ENCODE assay signal across 13 cellular contexts in genomic region chr14:68940614-68941185, GRCh38. TPM values are rescaled to one million over a fixed set of nuclear protein-coding genes. Genes with fewer than 3 reads are reported as not detected.
DNase-seq lines count a peak whose midpoint lies in the region; ATAC-seq, FAIRE-seq and TF ChIP-seq lines count a peak whose summit lies in the region.
"Had no signal": no experiment of that assay in that cellular context is flagged by ENCODE, and none has a peak within 500 bp of the region (broad histone marks: within the 10 kb centered on the region; RNA-seq: fewer than 3 reads in every experiment).

No MANE protein-coding gene starts in this region.

- H3K4me3 ChIP-seq in kidney (ENCODE audit: low read length in 2 of 2) (no peak overlapping the region), skeletal muscle tissue (ENCODE audit: low read length in 3 of 3) (no peak overlapping the region)

- CTCF ChIA-PET in Calu3 (lab: Charles Lee) (interaction anchor here (0.7 to 1.4 kb wide), 6 partner anchors 15 to 749 kb away, joined by 4 to 9 read pairs (median 5); no protein-coding TSS in a partner anchor), WTC11 (lab: Charles Lee) (interaction anchor here (0.9 to 3.9 kb wide), 7 partner anchors 16 to 166 kb away, joined by 3 to 48 read pairs (median 4); no protein-coding TSS in a partner anchor), GM10248 (lab: Yijun Ruan, JAX) (interaction anchor here (1.6 to 1.9 kb wide), 2 partner anchors 28 to 30 kb away, joined by 3 to 6 read pairs; no protein-coding TSS in a partner anchor)

- no peak for DNase-seq in Calu3
- no peak for DNase-seq in WTC11 (ENCODE audit: low spot score)
- peak; percentile 62 for DNase-seq in kidney
- DNase-seq in GM10248 (ENCODE audit: extremely low spot score), result no peak
- DNase-seq in AG08395 (ENCODE audit: low spot score), result no peak
- no peak for DNase-seq in iPS-NIHi7 (ENCODE audit: extremely low spot score)
- DNase-seq: COR-L47; NCI-H1694 treated with DMSO at 0.1 percent for 48 hours; NK-92 treated with Interleukin-12 subunit alpha and Interleukin-12 subunit beta, amount 100 ng/mL, for 24 hours; stimulated activated CD8-positive, alpha-beta memory T cell treated with anti-CD3 and anti-CD28 coated beads, Interleukin-4, amount 100 ng/mL, for 48 hours had no signal

- H3K27me3 Mint-ChIP-seq in Calu3 (ENCODE audit: unreplicated experiment) (no peaks in the 10 kb centered on the region), WTC11 (ENCODE audit: low read depth) (no peaks in the 10 kb centered on the region)

- no peak overlapping the region for H3K9ac ChIP-seq in kidney (ENCODE audit: low read length in 2 of 2)
- no peak overlapping the region for H3K9ac ChIP-seq in skeletal muscle tissue (ENCODE audit: low read depth in 1 of 3, low read length in 3 of 3)

- H3K36me3 Mint-ChIP-seq in Calu3 (ENCODE audit: insufficient read depth, unreplicated experiment) (peaks cover 69% of the 10 kb centered on the region), WTC11 (no peaks in the 10 kb centered on the region)

- no peaks in the 10 kb centered on the region for H3K9me3 ChIP-seq in kidney (ENCODE audit: control insufficient read depth in 1 of 2, low read length in 2 of 2)
- H3K9me3 ChIP-seq in skeletal muscle tissue (ENCODE audit: control insufficient read depth in 3 of 3, low read length in 3 of 3), result no peaks in the 10 kb centered on the region

- FAIRE-seq in kidney (lab: Jason Lieb, UNC), result no peak
- FAIRE-seq: GM12891 had no signal

- peaks cover 31 to 32% of the 10 kb centered on the region in 2 donors for H3K4me1 ChIP-seq in kidney (ENCODE audit: control insufficient read depth in 1 of 2, insufficient read depth in 1 of 2, low read depth in 1 of 2, low read length in 2 of 2)
- H3K4me1 ChIP-seq in skeletal muscle tissue (ENCODE audit: control insufficient read depth in 3 of 3, insufficient read depth in 3 of 3, low read length in 3 of 3), result peaks cover 74 to 80% (median 75%) of the 10 kb centered on the region in 3 donors

- POLR2A ChIA-PET in WTC11 (lab: Charles Lee), result interaction anchor here (0.8 to 1.6 kb wide), 4 partner anchors 10 to 37 kb away, joined by 3 to 8 read pairs (median 4); no protein-coding TSS in a partner anchor
- POLR2A ChIA-PET in GM10248 (lab: Yijun Ruan, JAX), result no interaction called here

- H3K27me3 ChIP-seq in skeletal muscle tissue (ENCODE audit: control insufficient read depth in 3 of 3, insufficient read depth in 3 of 3, low read length in 3 of 3), result peaks cover 0 to 2% (median 0%) of the 10 kb centered on the region in 3 donors

- no TSS peak for BruUV-seq in Calu3 (replicated peaks; lab: Mats Ljungman, UMichigan)

- no peak for TF ChIP-seq CTCF in Calu3 (IDR thresholded peaks at IDR 0.05; ENCODE audit: unreplicated experiment)
- TF ChIP-seq CTCF in WTC11 (IDR thresholded peaks at IDR 0.05), result no peak
- no peak for TF ChIP-seq CTCF in kidney (IDR thresholded peaks at IDR 0.05; ENCODE audit: borderline replicate concordance, extremely low read depth, insufficient read depth)
- TF ChIP-seq CTCF in GM10248 (IDR thresholded peaks at IDR 0.05; ENCODE audit: control extremely low read depth, extremely low read depth, low read depth, missing control alignments), result no peak

- peak overlapping the region; percentile 76 to 82 for H3K27ac ChIP-seq in kidney (ENCODE audit: low read depth in 2 of 2, low read length in 2 of 2)
- peak overlapping the region; percentile 73 for H3K27ac ChIP-seq in skeletal muscle tissue (ENCODE audit: low read depth, low read length)

- H3K27ac Mint-ChIP-seq in Calu3 (ENCODE audit: unreplicated experiment) (peak overlapping the region; percentile 80), WTC11 (peak overlapping the region; percentile 23; the same call in 1 of the 2 replicates)

- no peak overlapping the region for H3K4me3 Mint-ChIP-seq in Calu3 (ENCODE audit: low read depth, unreplicated experiment)
- no peak overlapping the region for H3K4me3 Mint-ChIP-seq in WTC11

- H3K36me3 ChIP-seq in kidney (ENCODE audit: control insufficient read depth in 1 of 2, insufficient read depth in 2 of 2, low read length in 2 of 2) (no peaks in the 10 kb centered on the region), skeletal muscle tissue (ENCODE audit: control insufficient read depth in 3 of 3, insufficient read depth in 3 of 3, low read length in 3 of 3) (no peaks in the 10 kb centered on the region)

- peaks cover 80% of the 10 kb centered on the region for H3K4me1 Mint-ChIP-seq in Calu3 (ENCODE audit: low read depth, unreplicated experiment)
- peaks cover 89% of the 10 kb centered on the region for H3K4me1 Mint-ChIP-seq in WTC11

- no peaks in the 10 kb centered on the region for H3K9me3 Mint-ChIP-seq in Calu3 (ENCODE audit: low read depth, unreplicated experiment)
- H3K9me3 Mint-ChIP-seq in WTC11, result no peaks in the 10 kb centered on the region

- intact Hi-C loops in Calu3 (cut with micrococcal nuclease; ENCODE audit: unreplicated experiment) (no loop called here), kidney (cut with DNase I) (no loop called here)

- ATAC-seq in WTC11 (no peak), HG03460 (IDR thresholded peaks at IDR 0.05; ENCODE audit: unreplicated experiment) (no peak)

TF ChIP-seq in WTC11, 78 proteins besides CTCF, POLR2A, EP300 and RAD21:
- no peak for TF ChIP-seq NR1H2 (CRISPR knock-in tag; IDR thresholded peaks at IDR 0.05)
- TF ChIP-seq E2F4 (CRISPR knock-in tag; IDR thresholded peaks at IDR 0.05; ENCODE audit: borderline replicate concordance, low read depth), result no peak
- no peak for TF ChIP-seq FOXJ3 (CRISPR knock-in tag; IDR thresholded peaks at IDR 0.05; ENCODE audit: borderline replicate concordance)
- TF ChIP-seq ZNF396 (CRISPR knock-in tag; IDR thresholded peaks at IDR 0.05; ENCODE audit: borderline replicate concordance), result no peak
- TF ChIP-seq JAZF1 (CRISPR knock-in tag; IDR thresholded peaks at IDR 0.05), result no peak
- no peak for TF ChIP-seq EMX1 (CRISPR knock-in tag; IDR thresholded peaks at IDR 0.05)
TF ChIP-seq in WTC11: peak in this region for 0.

RNA-seq across cellular contexts. Expression of gene ACTN1, which starts 38.4 kb away (rescaled TPM):
- total RNA-seq in Calu3 (2022) (246 and 326 TPM in 2 replicates), WTC11 (2021) (196 to 198 TPM (median 197 TPM) in 3 replicates), kidney (184 TPM), skeletal muscle tissue (44.9 TPM)
- 20.1 TPM for polyA plus RNA-seq in kidney (ENCODE audit: insufficient read depth, low read depth, low replicate concordance)
